In genomic region chr4:25861422-25861926, GRCh38 we compare ENCODE assay signal across 8 cellular contexts. TPM values are rescaled to one million over a fixed set of nuclear protein-coding genes. Genes with fewer than 3 reads are reported as not detected.
DNase-seq lines count a peak whose midpoint lies in the region; ATAC-seq, FAIRE-seq and TF ChIP-seq lines count a peak whose summit lies in the region.

No MANE protein-coding gene starts in this region.

- 0% methylated on average over 4 of the region's 4 CpGs for WGBS in K562 (ENCODE audit: insufficient coverage, low coverage, missing lambda C conversion rate)

- H4K20me1 ChIP-seq in K562 (replicated peaks; ENCODE audit: control insufficient read depth, insufficient read depth, low read length): no peaks in the 10 kb centered on the region; the same call in 1 of the 2 replicates

- H3K4me3 ChIP-seq in HFF-Myc (replicated peaks; ENCODE audit: low read depth, low read length) (peak overlapping the region; percentile 53), K562 (peak overlapping the region; percentile 78)

- H3K9me1 ChIP-seq in K562 (ENCODE audit: control insufficient read depth, insufficient read depth, low read length): no peaks in the 10 kb centered on the region

- no peaks in the 10 kb centered on the region for H3K9me3 ChIP-seq in K562 (replicated peaks; ENCODE audit: control insufficient read depth, insufficient read depth, low read depth, low read length)

- CTCF ChIA-PET in K562 (lab: Yijun Ruan, JAX; ENCODE audit: low intra/inter-chr PET ratio): no interaction called here

- peak; percentile 76 for TF ChIP-seq EP300 in K562 (IDR thresholded peaks at IDR 0.05; ENCODE audit: low read length)

- BruUV-seq in K562 (replicated peaks; lab: Mats Ljungman, UMichigan): no TSS peak

- H3K79me2 ChIP-seq in K562 (ENCODE audit: control insufficient read depth, insufficient read depth, low read length): peaks cover 53% of the 10 kb centered on the region

- TF ChIP-seq CTCF in HFF-Myc (IDR thresholded peaks at IDR 0.05; ENCODE audit: low read depth, low read length, missing control alignments) (no peak), K562 (IDR thresholded peaks at IDR 0.05 in 2 of 3, conservative IDR thresholded peaks at IDR 0.05 in 1 of 3; ENCODE audit: insufficient read depth in 2 of 3, low read depth in 1 of 3, low read length in 3 of 3) (no peak)

- intact Hi-C loops in K562 (cut with micrococcal nuclease): loop anchor here (1.0 kb wide), 1 partner anchor 53 kb away; the partner anchor contains the start of gene SMIM20

- H3K36me3 ChIP-seq in K562 (ENCODE audit: control insufficient read depth, insufficient read depth, low read length): no peaks in the 10 kb centered on the region

- no peak for FAIRE-seq in K562 (lab: Jason Lieb, UNC)

- in situ Hi-C loops in ACHN (cut with HindIII; ENCODE audit: low pct_ligation_motif_present, low pct_unique_long_range_greater_than_20kb, low sequenced_read_pairs): no loop called here
- in situ Hi-C loops in K562 (cut with MboI): no loop called here

- H3K27me3 ChIP-seq in K562 (ENCODE audit: control insufficient read depth in 2 of 2, insufficient read depth in 2 of 2, low read length in 2 of 2): no peaks in the 10 kb centered on the region

- H3K9ac ChIP-seq in K562 (ENCODE audit: insufficient read depth in 1 of 2, low read depth in 2 of 2, low read length in 2 of 2): peak overlapping the region in 1 of 2 experiments; percentile 81; a peak in 2 of 4 replicates

- peak overlapping the region; percentile 80 for H3K4me2 ChIP-seq in K562 (ENCODE audit: insufficient read depth, low read length)

- POLR2A ChIA-PET in K562 (lab: Yijun Ruan, JAX): interaction anchor here (0.7 to 1.5 kb wide), 4 partner anchors 8 to 22 kb away, joined by 3 to 4 read pairs (median 4); no protein-coding TSS in a partner anchor

- no peak for TF ChIP-seq RAD21 in K562 (CRISPR knock-in tag; conservative IDR thresholded peaks at IDR 0.05 in 1 of 2, IDR thresholded peaks at IDR 0.05 in 1 of 2)

- 0 out of 2 replicates have a peak, but pooled peaks have one; percentile 4 for TF ChIP-seq POLR2A in K562 (conservative IDR thresholded peaks at IDR 0.05)

- H3K4me1 ChIP-seq in K562 (replicated peaks in 1 of 2; ENCODE audit: control insufficient read depth in 2 of 2, insufficient read depth in 2 of 2, low read length in 2 of 2): peaks cover 16 to 27% of the 10 kb centered on the region in 2 experiments; a peak in 4 of 5 replicates

- H3K27ac ChIP-seq in K562 (ENCODE audit: extremely low read depth, low read depth, low read length): peak overlapping the region; percentile 77

- DNase-seq in ACHN (peak; percentile 27), HFF-Myc (ENCODE audit: extremely low read depth, low read depth) (no peak), K562 (ENCODE audit: extremely low read depth in 1 of 4, low spot score in 3 of 4) (peak in 2 of 4 experiments; percentile 31 to 40), lung microvascular endothelial cell (ENCODE audit: low read depth in 2 of 2) (peak; percentile 47 to 77), AG20443 (ENCODE audit: low spot score) (no peak), HPDE6-E6E7 (ENCODE audit: extremely low spot score) (no peak)

- H2AFZ ChIP-seq in K562 (ENCODE audit: low read depth, low read length): peak overlapping the region; percentile 79; the same call in 1 of the 2 replicates

- peak; percentile 11; the same call in 1 of the 3 replicates for ATAC-seq in K562
- no peak for ATAC-seq in HG02870 (IDR thresholded peaks at IDR 0.05; ENCODE audit: unreplicated experiment)
- ATAC-seq in HG03280 (IDR thresholded peaks at IDR 0.05; ENCODE audit: unreplicated experiment): no peak

TF ChIP-seq in K562, 482 proteins besides CTCF, POLR2A, EP300 and RAD21 (continues in another document):
- TF ChIP-seq ARID3A (IDR thresholded peaks at IDR 0.05; ENCODE audit: borderline replicate concordance, low read depth, low read length) (peak; percentile 79; the same call in 1 of the 2 replicates), ARID1B (IDR thresholded peaks at IDR 0.05) (peak; percentile 77), NFE2 (IDR thresholded peaks at IDR 0.05; ENCODE audit: low read depth) (peak; percentile 93), TEAD1 (CRISPR knock-in tag; IDR thresholded peaks at IDR 0.05) (0 out of 4 replicates have a peak, but pooled peaks of 1 of the 2 experiments have one; percentile 23), CEBPG (CRISPR knock-in tag; IDR thresholded peaks at IDR 0.05) (no peak), CEBPG (tag; conservative IDR thresholded peaks at IDR 0.05 in 1 of 2, IDR thresholded peaks at IDR 0.05 in 1 of 2) (peak; percentile 68 to 71), CHAMP1 (IDR thresholded peaks at IDR 0.05) (0 out of 2 replicates have a peak, but pooled peaks have one; percentile 10), ZNF146 (CRISPR knock-in tag; IDR thresholded peaks at IDR 0.05; ENCODE audit: unreplicated experiment) (no peak), POLR2H (tag; IDR thresholded peaks at IDR 0.05; ENCODE audit: low read depth) (peak; percentile 72)

RNA-seq across cellular contexts. Expression of gene SEL1L3, which starts 1.3 kb away (rescaled TPM):
- 239 and 361 TPM in 2 replicates for total RNA-seq in K562 (2011; cell fraction: chromatin; rRNA removed; ENCODE audit: low replicate concordance)
- 50.2 and 64.2 TPM in 2 replicates for total RNA-seq in K562 (2011; cell fraction: nucleolus; rRNA removed)
- total RNA-seq in K562 (2011; cell fraction: nucleoplasm; rRNA removed): 170 and 237 TPM in 2 replicates
- total RNA-seq in K562 (2014; rRNA removed) (16.9 and 19.4 TPM in 2 replicates), K562 (2014; rRNA removed; fragmentation: Illumina TruSeq; extraction: Trizol) (29.6 and 38.5 TPM in 2 replicates), K562 (2015; rRNA removed; fragmentation: Illumina TruSeq; extraction: Trizol) (10.0 and 10.2 TPM in 2 replicates), K562 (2021) (21.3 and 25.4 TPM in 2 replicates), lung microvascular endothelial cell (34.9 and 61.5 TPM in 2 replicates)
- polyA plus RNA-seq in K562 (2011; rRNA removed) (37.5 and 44.3 TPM in 2 replicates), K562 (2014; fragmentation: Illumina TruSeq; extraction: Trizol) (33.2 and 43.0 TPM in 2 replicates), K562 (2014; fragmentation: Nextera tagmentation; extraction: Ambion mirVana) (10 to 100 TPM; 14.6 to 14.7 TPM), K562 (2014; rRNA removed) (21.6 and 22.4 TPM in 2 replicates)
- 17.1 and 17.3 TPM in 2 replicates for polyA plus RNA-seq in K562 (2011; cell fraction: cytosol; rRNA removed)
- polyA plus RNA-seq in K562 (2011; cell fraction: nucleus; rRNA removed): 33.7 and 36.1 TPM in 2 replicates
- 12.5 and 61.2 TPM in 2 replicates for polyA plus RNA-seq in K562 (2012)
- 83.6 and 102 TPM in 2 replicates for polyA minus RNA-seq in K562 (2011; rRNA and poly(A)+ RNA removed)
- polyA minus RNA-seq in K562 (2011; cell fraction: cytosol; rRNA and poly(A)+ RNA removed): 12.3 and 17.6 TPM in 2 replicates
- 21.1 and 66.1 TPM in 2 replicates for polyA minus RNA-seq in K562 (2011; cell fraction: nucleus; rRNA and poly(A)+ RNA removed)

RNA-seq across cellular contexts. Expression of gene SMIM20, which starts 52.5 kb away (rescaled TPM):
- 3.3 and 12.6 TPM in 2 replicates for total RNA-seq in K562 (2011; cell fraction: chromatin; rRNA removed; ENCODE audit: low replicate concordance)
- total RNA-seq in K562 (2011; cell fraction: nucleolus; rRNA removed): 6.4 and 7.0 TPM in 2 replicates
- 10.3 and 13.6 TPM in 2 replicates for total RNA-seq in K562 (2011; cell fraction: nucleoplasm; rRNA removed)
- total RNA-seq in K562 (2014; rRNA removed) (25.8 and 28.0 TPM in 2 replicates), K562 (2014; rRNA removed; fragmentation: Illumina TruSeq; extraction: Trizol) (36.5 and 38.9 TPM in 2 replicates), K562 (2015; rRNA removed; fragmentation: Illumina TruSeq; extraction: Trizol) (33.0 and 36.4 TPM in 2 replicates), K562 (2021) (25.1 and 29.9 TPM in 2 replicates), lung microvascular endothelial cell (8.9 and 16.6 TPM in 2 replicates)
- polyA plus RNA-seq in K562 (2011; rRNA removed) (29.2 and 45.1 TPM in 2 replicates), K562 (2014; fragmentation: Illumina TruSeq; extraction: Trizol) (26.0 and 33.7 TPM in 2 replicates), K562 (2014; fragmentation: Nextera tagmentation; extraction: Ambion mirVana) (10 to 100 TPM; 50.7 to 51.0 TPM), K562 (2014; rRNA removed) (36.9 and 46.3 TPM in 2 replicates)
- 10.0 and 16.1 TPM in 2 replicates for polyA plus RNA-seq in K562 (2011; cell fraction: cytosol; rRNA removed)
- 6.0 and 10.8 TPM in 2 replicates for polyA plus RNA-seq in K562 (2011; cell fraction: nucleus; rRNA removed)
- polyA plus RNA-seq in K562 (2012): 30.2 and 36.9 TPM in 2 replicates
- 8.2 and 9.4 TPM in 2 replicates for polyA minus RNA-seq in K562 (2011; rRNA and poly(A)+ RNA removed)
- polyA minus RNA-seq in K562 (2011; cell fraction: cytosol; rRNA and poly(A)+ RNA removed): 5.6 and 7.2 TPM in 2 replicates
- 2.3 and 3.6 TPM in 2 replicates for polyA minus RNA-seq in K562 (2011; cell fraction: nucleus; rRNA and poly(A)+ RNA removed)

Comparison
In these comparisons a context has a peak if more than half of its experiments do, and no peak if none do; other contexts are left out.
1. DNase-seq: peak in ACHN (single experiment) and lung microvascular endothelial cell (2 of 2); none in HFF-Myc (single experiment), AG20443 (single experiment) and HPDE6-E6E7 (single experiment).